ENCODE assay signal across 23 cellular contexts in the genomic region with DNA sequence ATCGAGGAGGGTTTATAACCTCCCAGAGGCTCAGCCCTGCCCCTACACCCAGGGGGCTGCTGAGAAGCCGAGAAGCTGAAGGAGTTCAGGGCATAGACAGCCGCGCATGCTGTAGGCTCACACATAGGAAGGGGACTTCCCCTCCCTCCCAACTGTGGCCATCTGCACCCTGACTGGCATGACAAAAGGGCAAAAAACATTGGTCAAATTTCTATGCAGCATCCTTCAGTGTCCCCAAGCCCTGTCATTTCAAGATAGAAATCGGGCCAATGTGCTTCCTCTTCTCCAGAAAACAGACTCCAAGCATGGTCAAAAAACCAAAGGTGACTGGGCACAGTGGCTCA. TPM values are rescaled to one million over a fixed set of nuclear protein-coding genes. Genes with fewer than 3 reads are reported as not detected.
"Had no signal": no experiment of that assay in that cellular context is flagged by ENCODE, and none has a peak within 500 bp of the region (broad histone marks: within the 10 kb centered on the region; RNA-seq: fewer than 3 reads in every experiment).

No MANE protein-coding gene starts in this region.

- H3K4me3 ChIP-seq: MG63 had no signal

- FAIRE-seq: HepG2, RCC 7860 had no signal

- H3K27me3 ChIP-seq: MG63 had no signal

- H3K36me3 ChIP-seq: MG63 had no signal

- H3K9ac ChIP-seq: SK-N-SH had no signal

- H3K27ac ChIP-seq: RWPE1 had no signal

- H3K4me2 ChIP-seq: SK-N-SH had no signal

- H3K9me3 ChIP-seq: MG63, SK-N-SH had no signal

- ATAC-seq: HepG2 had no signal

- DNase-seq: IMR-90, Karpas-422, KG1, MG63, NCI-H1092, NCI-H1436, NCI-H187, NCI-H2029, NCI-H2081 treated with DMSO at 0.1 percent for 48 hours, NCI-H2171, NCI-H226, NCI-H446, NCI-H510A, NCI-H524 treated with DMSO at 0.1 percent for 48 hours, NCI-H69, NCI-H774, SHP77, SK-N-SH had no signal

RNA-seq across cellular contexts. Expression of a gene that starts 55.9 kb away (rescaled TPM):
- total RNA-seq: HepG2, HT1080, IMR-90, SK-MEL-5 had no signal
- polyA plus RNA-seq: HepG2, IMR-90, SK-N-SH had no signal
